In the genomic region with DNA sequence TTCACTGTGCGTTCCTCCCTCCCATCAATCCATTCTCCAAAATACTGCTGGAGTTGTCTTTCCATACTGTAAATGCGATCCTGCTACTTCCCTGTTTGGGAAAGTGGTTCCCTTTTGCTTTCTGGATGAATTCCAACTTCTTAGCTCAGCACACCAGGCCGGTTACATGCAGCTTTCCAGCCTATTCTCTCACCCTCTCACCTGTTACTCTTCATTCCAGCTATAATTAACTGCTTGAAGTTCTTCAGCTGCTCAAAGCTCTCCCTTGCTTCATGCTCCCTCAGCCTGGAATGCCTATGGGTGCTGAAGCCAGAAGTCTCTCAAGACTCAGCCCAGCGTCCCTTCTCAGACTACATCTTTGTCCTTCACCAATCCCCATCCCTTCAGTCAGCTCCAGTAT, we compare ENCODE assay signal across 15 cellular contexts. TPM values are rescaled to one million over a fixed set of nuclear protein-coding genes. Genes with fewer than 3 reads are reported as not detected.
DNase-seq lines count a peak whose midpoint lies in the region; ATAC-seq and TF ChIP-seq lines count a peak whose summit lies in the region.
"Had no signal": no experiment of that assay in that cellular context is flagged by ENCODE, and none has a peak within 500 bp of the region (broad histone marks: within the 10 kb centered on the region; RNA-seq: fewer than 3 reads in every experiment).

No MANE protein-coding gene starts in this region.

- H3K4me3 ChIP-seq in left ventricle myocardium inferior (no peak overlapping the region), left lung (no peak overlapping the region), thyroid gland (replicated peaks in 1 of 3) (no peak overlapping the region)
- H3K4me3 ChIP-seq: coronary artery had no signal

- ATAC-seq in Right ventricle myocardium inferior, result peak; percentile 32
- peak; percentile 83 for ATAC-seq in left lung
- no peak for ATAC-seq in GM18502 (IDR thresholded peaks at IDR 0.05; ENCODE audit: poor library complexity, unreplicated experiment)
- ATAC-seq: activated CD8-positive, alpha-beta memory T cell treated with anti-CD3 and anti-CD28 coated beads, Interleukin-2, amount 10 ng/mL, durations not matched to agents 7 days and 5 days had no signal

- no peak overlapping the region for H3K27ac ChIP-seq in left ventricle myocardium inferior (replicated peaks)
- H3K27ac ChIP-seq in left lung, result no peak overlapping the region
- peak overlapping the region in 1 of 3 donors; percentile 31 for H3K27ac ChIP-seq in thyroid gland
- H3K27ac ChIP-seq: coronary artery, epithelial cell of prostate had no signal

- H3K36me3 ChIP-seq in left ventricle myocardium inferior (no peaks in the 10 kb centered on the region), left lung (no peaks in the 10 kb centered on the region), thyroid gland (no peaks in the 10 kb centered on the region)

- WGBS in thyroid gland, 2 donors, result 35 to 42% methylated on average over 4 of the region's 4 CpGs

- intact Hi-C loops in Right ventricle myocardium inferior (cut with DNase I) (loop anchor here (5.0 kb wide), 3 partner anchors 116 to 284 kb away; no protein-coding TSS in a partner anchor), left ventricle myocardium inferior (cut with micrococcal nuclease) (loop anchor here (10.0 kb wide), 2 partner anchors 114 to 286 kb away; no protein-coding TSS in a partner anchor), left lung (cut with DNase I) (loop anchor here in 1 of 2 donors (5.0 to 10.0 kb wide), 2 partner anchors 114 to 134 kb away; no protein-coding TSS in a partner anchor), thyroid gland (cut with DNase I) (loop anchor here (10.0 kb wide), 2 partner anchors 104 to 126 kb away; no protein-coding TSS in a partner anchor)

- H3K27me3 ChIP-seq in left ventricle myocardium inferior (ENCODE audit: low read depth), result no peaks in the 10 kb centered on the region
- H3K27me3 ChIP-seq in left lung, result no peaks in the 10 kb centered on the region
- no peaks in the 10 kb centered on the region for H3K27me3 ChIP-seq in thyroid gland

- no peaks in the 10 kb centered on the region for H3K9me3 ChIP-seq in left ventricle myocardium inferior (replicated peaks)
- H3K9me3 ChIP-seq in left lung, result no peaks in the 10 kb centered on the region
- no peaks in the 10 kb centered on the region for H3K9me3 ChIP-seq in thyroid gland

- H3K4me1 ChIP-seq in left ventricle myocardium inferior, result no peaks in the 10 kb centered on the region
- H3K4me1 ChIP-seq in left lung, result peaks cover 0 to 4% of the 10 kb centered on the region in 2 donors
- peaks cover 0 to 7% of the 10 kb centered on the region in 2 donors for H3K4me1 ChIP-seq in thyroid gland

- DNase-seq in Right ventricle myocardium inferior (ENCODE audit: missing footprints) (no peak), left ventricle myocardium inferior (no peak), NCI-H345 (lab: John Stamatoyannopoulos, UW) (peak; percentile 71), left lung (no peak), thyroid gland (peak; percentile 28 to 35), NOMO-1 treated with dmso at 0.1 percent for 144 hours (lab: John Stamatoyannopoulos, UW; ENCODE audit: unreplicated experiment) (no peak), mucosa of gallbladder (ENCODE audit: low spot score) (no peak)
- DNase-seq: activated CD4-positive, CD25-positive, alpha-beta regulatory T cell; activated CD8-positive, alpha-beta memory T cell treated with anti-CD3 and anti-CD28 coated beads, Interleukin-2, amount 10 ng/mL, durations not matched to agents 7 days and 5 days; glutamatergic neuron; MM.1S; NCI-H524 treated with DMSO at 0.1 percent for 48 hours had no signal

- no peak for TF ChIP-seq CTCF in left ventricle myocardium inferior (IDR thresholded peaks at IDR 0.05; ENCODE audit: borderline replicate concordance)
- TF ChIP-seq CTCF in left lung (IDR thresholded peaks at IDR 0.05), result no peak
- TF ChIP-seq CTCF in thyroid gland (IDR thresholded peaks at IDR 0.05), result no peak

- no peak for TF ChIP-seq POLR2A in thyroid gland (IDR thresholded peaks at IDR 0.05)

RNA-seq across cellular contexts. Expression of gene ZNRF2, which starts 6.0 kb away (rescaled TPM):
- total RNA-seq in Right ventricle myocardium inferior (8.7 TPM), left ventricle myocardium inferior (10.9 TPM), left lung (10 to 100 TPM; 18.3 to 19.5 TPM), thyroid gland (10 to 100 TPM; 44.2 to 57.4 (median 48.0) TPM), mucosa of gallbladder (32.8 TPM)

Comparison
In these comparisons a context has a peak if more than half of its experiments do, and no peak if none do; other contexts are left out.
1. DNase-seq: peak in NCI-H345 (single experiment) and thyroid gland (2 of 2); none in Right ventricle myocardium inferior (single experiment), left ventricle myocardium inferior (single experiment), left lung (0 of 2), NOMO-1 treated with dmso at 0.1 percent for 144 hours (single experiment) and mucosa of gallbladder (single experiment).